8 cellular contexts compared by ENCODE assay signal in genomic region chr14:93331375-93332031, GRCh38. TPM values are rescaled to one million over a fixed set of nuclear protein-coding genes. Genes with fewer than 3 reads are reported as not detected.
DNase-seq lines count a peak whose midpoint lies in the region; ATAC-seq, FAIRE-seq and TF ChIP-seq lines count a peak whose summit lies in the region.

No MANE protein-coding gene starts in this region.

- H3K4ac ChIP-seq in IMR-90 (ENCODE audit: low read depth, low read length): no peak overlapping the region

- TF ChIP-seq POLR2A in IMR-90 (IDR thresholded peaks at IDR 0.05; ENCODE audit: low read depth, low read length) (no peak), stomach (IDR thresholded peaks at IDR 0.05) (no peak)

- H2BK15ac ChIP-seq in IMR-90 (ENCODE audit: low read depth, low read length): no peak overlapping the region

- H3K4me3 ChIP-seq in IMR-90 (ENCODE audit: insufficient read depth, low read depth, low read length) (peak overlapping the region; percentile 55), keratinocyte (ENCODE audit: control insufficient read depth in 2 of 3, extremely low read depth in 1 of 3, insufficient read depth in 2 of 3, low read depth in 1 of 3, low read length in 3 of 3) (peak overlapping the region; percentile 81 to 95 (median 86)), stomach (peak overlapping the region; percentile 78 to 91 (median 90))

- H4K8ac ChIP-seq in IMR-90 (ENCODE audit: low read depth in 2 of 2, low read length in 2 of 2): 0 out of 4 replicates have a peak overlapping the region, but pooled peaks of 1 of the 2 experiments have one; percentile 5

- TF ChIP-seq CTCF in IMR-90 (conservative IDR thresholded peaks at IDR 0.05; ENCODE audit: low read depth, low read length): no peak
- no peak for TF ChIP-seq CTCF in keratinocyte (optimal IDR thresholded peaks at IDR 0.05 in 1 of 3, IDR thresholded peaks at IDR 0.05 in 1 of 3, conservative IDR thresholded peaks at IDR 0.05 in 1 of 3; ENCODE audit: extremely low read depth in 1 of 3, insufficient read depth in 2 of 3, low read length in 3 of 3)
- no peak for TF ChIP-seq CTCF in stomach (IDR thresholded peaks at IDR 0.05)

- 80% methylated on average over 1 of the region's 23 CpGs; no CpG with 5 or more reads in 1 of the 2 experiments for WGBS in IMR-90 (ENCODE audit: extremely low coverage in 2 of 2, insufficient read length in 1 of 2), 2 experiments
- 28 to 39% (median 32%) methylated on average over 23 of the region's 23 CpGs for WGBS in stomach, 5 donors

- no peak overlapping the region for H2BK120ac ChIP-seq in IMR-90 (ENCODE audit: low read depth, low read length)

- H3K23ac ChIP-seq in IMR-90 (ENCODE audit: low read depth, low read length): 0 out of 2 replicates have a peak overlapping the region, but pooled peaks have one; percentile 61

- CTCF ChIA-PET in IMR-90 (lab: Yijun Ruan, JAX): interaction anchor here (1.2 kb wide), 1 partner anchor 56 kb away, joined by 5 read pairs; no protein-coding TSS in a partner anchor

- POLR2A ChIA-PET in IMR-90 (lab: Charles Lee; ENCODE audit: unreplicated experiment): no interaction called here

- no peak overlapping the region for H2AK9ac ChIP-seq in IMR-90 (replicated peaks; ENCODE audit: low read depth, low read length, poor library complexity)

- H2BK5ac ChIP-seq in IMR-90 (ENCODE audit: low read depth, low read length, poor library complexity, severe bottlenecking): no peak overlapping the region

- H2AK5ac ChIP-seq in IMR-90 (ENCODE audit: low read depth, low read length): no peak overlapping the region

- H3K9ac ChIP-seq in IMR-90 (ENCODE audit: low read depth, low read length): peak overlapping the region; percentile 94; the same call in 1 of the 2 replicates
- peak overlapping the region; percentile 84 for H3K9ac ChIP-seq in keratinocyte (ENCODE audit: control insufficient read depth, extremely low read depth, insufficient read depth, low read length)

- H3K27me3 ChIP-seq in IMR-90 (ENCODE audit: control insufficient read depth, insufficient read depth, low read length) (no peaks in the 10 kb centered on the region), keratinocyte (ENCODE audit: control insufficient read depth, extremely low read depth, insufficient read depth, low read length) (no peaks in the 10 kb centered on the region), stomach (no peaks in the 10 kb centered on the region)

- peak overlapping the region; percentile 50; the same call in 1 of the 2 replicates for H3K14ac ChIP-seq in IMR-90 (replicated peaks; ENCODE audit: low read depth, low read length)

- no peak overlapping the region for H3K27ac ChIP-seq in IMR-90 (ENCODE audit: insufficient read depth, low read length)
- peak overlapping the region; percentile 66 for H3K27ac ChIP-seq in angular gyrus (ENCODE audit: low read depth, low read length)
- H3K27ac ChIP-seq in keratinocyte (ENCODE audit: control insufficient read depth, insufficient read depth, low read length): peak overlapping the region; percentile 78
- peak overlapping the region; percentile 49 to 99 (median 97) for H3K27ac ChIP-seq in stomach

- H3K4me2 ChIP-seq in IMR-90 (ENCODE audit: low read depth, low read length) (peak overlapping the region; percentile 99), keratinocyte (ENCODE audit: control insufficient read depth, extremely low read depth, insufficient read depth, low read depth, low read length) (peak overlapping the region; percentile 78)

- no peak overlapping the region for H2BK20ac ChIP-seq in IMR-90 (ENCODE audit: low read depth, low read length)

- H2AFZ ChIP-seq in IMR-90 (replicated peaks; ENCODE audit: low read length, poor library complexity) (no peak overlapping the region), keratinocyte (ENCODE audit: control insufficient read depth, low read length) (no peak overlapping the region)

- dilution Hi-C loops in IMR-90 (cut with HindIII; ENCODE audit: low sequenced_read_pairs, unreplicated experiment): no loop called here
- dilution Hi-C loops in keratinocyte (cut with MboI; ENCODE audit: extremely low pct_ligation_motif_present, low sequenced_read_pairs): no loop called here

- DNase-seq in IMR-90: no peak
- no peak for DNase-seq in keratinocyte (ENCODE audit: low read depth, low spot score)
- no peak for DNase-seq in stomach
- DNase-seq in HTR-8/SVneo (ENCODE audit: insufficient read length, low spot score): no peak
- DNase-seq in NCI-H774 (lab: John Stamatoyannopoulos, UW): no peak
- DNase-seq in stimulated activated CD4-positive, alpha-beta T cell treated with anti-CD3 and anti-CD28 coated beads, Interleukin-2, amount 100 ng/mL, for 48 hours: no peak

- ATAC-seq in IMR-90 (ENCODE audit: low read depth): no peak
- ATAC-seq in HG03159 (IDR thresholded peaks at IDR 0.05; ENCODE audit: unreplicated experiment): no peak

- H3K36me3 ChIP-seq in IMR-90 (ENCODE audit: control insufficient read depth, insufficient read depth, low read length): no peaks in the 10 kb centered on the region
- H3K36me3 ChIP-seq in keratinocyte (ENCODE audit: control insufficient read depth in 2 of 2, extremely low read depth in 1 of 2, insufficient read depth in 2 of 2, low read length in 2 of 2): peaks cover 0 to 5% of the 10 kb centered on the region in 2 experiments
- no peaks in the 10 kb centered on the region for H3K36me3 ChIP-seq in stomach

- peaks cover 0 to 38% of the 10 kb centered on the region in 2 experiments; a peak in 2 of 4 replicates for H3K79me1 ChIP-seq in IMR-90 (ENCODE audit: low read depth in 1 of 2, low read length in 2 of 2)

- no TSS peak for BruUV-seq in IMR-90 (replicated peaks; lab: Mats Ljungman, UMichigan)

- no peak for TF ChIP-seq RAD21 in IMR-90 (IDR thresholded peaks at IDR 0.05; ENCODE audit: low read length)

- H3K9me3 ChIP-seq in IMR-90 (ENCODE audit: control insufficient read depth, insufficient read depth, low read length) (no peaks in the 10 kb centered on the region), keratinocyte (ENCODE audit: control insufficient read depth, low read depth, low read length) (no peaks in the 10 kb centered on the region), stomach (no peaks in the 10 kb centered on the region)

- no peak for TF ChIP-seq EP300 in stomach (IDR thresholded peaks at IDR 0.05)

- H3K9me1 ChIP-seq in IMR-90 (ENCODE audit: insufficient read depth, low read length) (no peaks in the 10 kb centered on the region), keratinocyte (ENCODE audit: control insufficient read depth, extremely low read depth, insufficient read depth, low read length) (no peaks in the 10 kb centered on the region)

- intact Hi-C loops in IMR-90 (cut with micrococcal nuclease) (loop anchor here (1.0 to 5.0 kb wide), 3 partner anchors 91 to 751 kb away; partner anchors contain the start of genes DDX24 and IFI27L1), stomach (cut with DNase I; ENCODE audit: low total_unique reads) (no loop called here)

- H4K91ac ChIP-seq in IMR-90 (ENCODE audit: insufficient read depth, low read depth, low read length): no peak overlapping the region

- no peak overlapping the region for H3K18ac ChIP-seq in IMR-90 (ENCODE audit: low read depth, low read length)

- H3K4me1 ChIP-seq in IMR-90 (ENCODE audit: control insufficient read depth, insufficient read depth, low read length) (no peaks in the 10 kb centered on the region), keratinocyte (ENCODE audit: control insufficient read depth, extremely low read depth, insufficient read depth, low read length) (peaks cover 19% of the 10 kb centered on the region), stomach (peaks cover 21 to 59% (median 43%) of the 10 kb centered on the region in 4 donors)

- peaks cover 67% of the 10 kb centered on the region for H3K79me2 ChIP-seq in keratinocyte (ENCODE audit: control insufficient read depth, insufficient read depth, low read length)

- no peak overlapping the region for H4K5ac ChIP-seq in IMR-90 (ENCODE audit: low read depth, low read length)

- in situ Hi-C loops in IMR-90 (cut with MboI; ENCODE audit: low sequenced_read_pairs): no loop called here

- peak overlapping the region; percentile 81 for H3K56ac ChIP-seq in IMR-90 (ENCODE audit: extremely low read depth, insufficient read depth, low read length)

- FAIRE-seq in keratinocyte (lab: Jason Lieb, UNC) (no peak), HTR-8/SVneo (lab: Jason Lieb, UNC) (no peak)

- H4K20me1 ChIP-seq in IMR-90 (ENCODE audit: insufficient read depth, low read length) (peaks cover 33% of the 10 kb centered on the region), keratinocyte (ENCODE audit: control insufficient read depth, extremely low read depth, insufficient read depth, low read length) (no peaks in the 10 kb centered on the region)

TF ChIP-seq in IMR-90, 13 proteins besides CTCF, POLR2A, EP300 and RAD21 (continues in another document):
- TF ChIP-seq RFX5 (IDR thresholded peaks at IDR 0.05; ENCODE audit: low read depth, low read length): no peak
- TF ChIP-seq SMC3 (IDR thresholded peaks at IDR 0.05; ENCODE audit: low read depth, low read length): no peak

RNA-seq across cellular contexts. Expression of gene BTBD7, which starts 1.3 kb away (rescaled TPM):
- total RNA-seq in IMR-90 (2012; rRNA removed) (30.5 and 30.6 TPM in 2 replicates), stomach (10 to 100 TPM; 19.6 to 99.2 (median 32.2) TPM)
- polyA plus RNA-seq in IMR-90 (2012; rRNA removed) (11.9 and 12.3 TPM in 2 replicates), keratinocyte (23.2 to 35.1 TPM (median 25.1 TPM) in 3 replicates), stomach (1 to 10 TPM; 5.7 to 9.2 (median 7.3) TPM)
- 6.0 and 6.6 TPM in 2 replicates for polyA plus RNA-seq in IMR-90 (2012; cell fraction: cytosol; rRNA removed)
- 10.6 and 22.1 TPM in 2 replicates for polyA plus RNA-seq in IMR-90 (2012; cell fraction: nucleus; rRNA removed; ENCODE audit: low replicate concordance)
- 22.6 TPM for polyA plus RNA-seq in keratinocyte (2011; ENCODE audit: low read depth)
- 18.0 and 24.8 TPM in 2 replicates for polyA plus RNA-seq in keratinocyte (2011; cell fraction: cytosol; rRNA removed)
- 40.3 and 41.2 TPM in 2 replicates for polyA plus RNA-seq in keratinocyte (2011; cell fraction: nucleus; rRNA removed)
- polyA plus RNA-seq in keratinocyte (2012; ENCODE audit: low replicate concordance): 12.6 and 24.7 TPM in 2 replicates
- polyA minus RNA-seq in keratinocyte: 46.3 to 48.7 TPM (median 48.6 TPM) in 3 replicates
- 34.3 TPM for polyA minus RNA-seq in keratinocyte (2011; cell fraction: cytosol; rRNA and poly(A)+ RNA removed)
- 45.7 and 81.9 TPM in 2 replicates for polyA minus RNA-seq in keratinocyte (2011; cell fraction: nucleus; rRNA and poly(A)+ RNA removed)

RNA-seq across cellular contexts. Expression of gene COX8C, which starts 15.5 kb away (rescaled TPM):
- total RNA-seq in IMR-90 (2012; rRNA removed) (not detected in 2 replicates), stomach (not detected)
- polyA plus RNA-seq in IMR-90 (2012; rRNA removed) (not detected in 2 replicates), keratinocyte (not detected in 3 replicates), stomach (not detected)
- polyA plus RNA-seq in IMR-90 (2012; cell fraction: cytosol; rRNA removed): not detected in 2 replicates
- polyA plus RNA-seq in IMR-90 (2012; cell fraction: nucleus; rRNA removed; ENCODE audit: low replicate concordance): not detected in 2 replicates
- polyA plus RNA-seq in keratinocyte (2011; ENCODE audit: low read depth): not detected
- not detected in 2 replicates for polyA plus RNA-seq in keratinocyte (2011; cell fraction: cytosol; rRNA removed)
- polyA plus RNA-seq in keratinocyte (2011; cell fraction: nucleus; rRNA removed): not detected in 2 replicates
- polyA plus RNA-seq in keratinocyte (2012; ENCODE audit: low replicate concordance): not detected in 2 replicates
- not detected in 3 replicates for polyA minus RNA-seq in keratinocyte
- polyA minus RNA-seq in keratinocyte (2011; cell fraction: cytosol; rRNA and poly(A)+ RNA removed): not detected
- not detected in 2 replicates for polyA minus RNA-seq in keratinocyte (2011; cell fraction: nucleus; rRNA and poly(A)+ RNA removed)
